Comparison of ENCODE assay signal across 32 cellular contexts in the genomic region with DNA sequence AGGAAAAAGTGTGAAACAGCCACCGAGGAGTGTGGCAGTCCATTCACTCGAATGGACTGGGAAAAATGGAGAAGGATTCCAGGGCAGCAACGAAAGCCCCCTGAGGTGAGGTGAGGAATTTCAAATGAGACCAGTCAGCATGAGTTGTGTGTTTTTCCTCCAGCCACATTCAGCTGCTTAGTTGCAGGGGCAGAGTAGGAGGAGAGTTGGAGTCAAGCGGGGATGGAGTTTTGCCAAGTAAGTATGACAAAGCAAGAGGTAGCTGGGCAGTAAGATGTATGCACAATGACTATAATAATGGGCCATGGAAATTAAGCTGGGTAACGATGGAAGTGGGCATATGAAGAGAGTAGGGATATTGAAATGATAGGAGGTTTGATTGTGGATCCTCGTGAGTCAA.
DNase-seq lines count a peak whose midpoint lies in the region; ATAC-seq lines count a peak whose summit lies in the region.
"Had no signal": no experiment of that assay in that cellular context is flagged by ENCODE, and none has a peak within 500 bp of the region (broad histone marks: within the 10 kb centered on the region; RNA-seq: fewer than 3 reads in every experiment).

No MANE protein-coding gene starts in this region.

- ATAC-seq in left lobe of liver, result no peak
- ATAC-seq in HG03108 (IDR thresholded peaks at IDR 0.05; ENCODE audit: unreplicated experiment), result no peak
- ATAC-seq in HG02885 (IDR thresholded peaks at IDR 0.05; ENCODE audit: poor library complexity, unreplicated experiment), result no peak
- ATAC-seq: A549; activated naive CD4-positive, alpha-beta T cell treated with anti-CD3 and anti-CD28 coated beads, Interleukin-2, amount 50 U/mL, for 72 hours; GM12878; HCT116; left ventricle myocardium superior; Panc1; right lobe of liver had no signal

- intact Hi-C loops in posterior cingulate gyrus (cut with DNase I), result no loop called here

- DNase-seq in EL, result peak; percentile 31
- DNase-seq in LHCN-M2 (ENCODE audit: low read depth), result peak; percentile 40
- DNase-seq in astrocyte of the hippocampus (ENCODE audit: low read depth, low spot score), result peak; percentile 35
- DNase-seq in iPS-NIHi11 (ENCODE audit: low spot score), result peak; percentile 46
- no peak for DNase-seq in left lobe of liver (ENCODE audit: low spot score)
- no peak for DNase-seq in posterior cingulate gyrus
- DNase-seq: activated CD4-positive, alpha-beta T cell treated with anti-CD3 and anti-CD28 coated beads, Interleukin-2, amount 10 ng/mL, durations not matched to agents 24 days and 14 days; activated CD8-positive, alpha-beta memory T cell treated with anti-CD3 and anti-CD28 coated beads for 24 hours; activated T-cell treated with anti-CD3 and anti-CD28 coated beads for 4 hours; amygdala; CD4-positive, alpha-beta memory T cell; colonic mucosa; effector CD4-positive, alpha-beta T cell; islet precursor cell; left ventricle myocardium superior; MM.1S; NCI-H1105 treated with DMSO at 0.1 percent for 48 hours; NCI-H187 treated with DMSO at 0.1 percent for 48 hours; NCI-H2171; NCI-H510A treated with DMSO at 0.1 percent for 48 hours; right lobe of liver; SHP77 treated with DMSO at 0.1 percent for 48 hours; stimulated activated CD4-positive, alpha-beta T cell treated with anti-CD3 and anti-CD28 coated beads, Interleukin-4, amount 100 ng/mL, for 24 hours; SW 1271; transverse colon had no signal

Comparison
In these comparisons a context has a peak if more than half of its experiments do, and no peak if none do; other contexts are left out.
1. DNase-seq: peak in EL (single experiment), LHCN-M2 (single experiment), astrocyte of the hippocampus (single experiment) and iPS-NIHi11 (single experiment); none in left lobe of liver (single experiment) and posterior cingulate gyrus (0 of 10).